In genomic region chr5:149157330-149157729, GRCh38 we compare ENCODE assay signal across 23 cellular contexts.
"Had no signal": no experiment of that assay in that cellular context is flagged by ENCODE, and none has a peak within 500 bp of the region (broad histone marks: within the 10 kb centered on the region; RNA-seq: fewer than 3 reads in every experiment).

No MANE protein-coding gene starts in this region.

- H3K27ac ChIP-seq: colonic mucosa, epithelial cell of prostate, left lung, prostate gland, spleen, thyroid gland, WERI-Rb-1 had no signal

- DNase-seq: activated CD4-positive, alpha-beta T cell treated with anti-CD3 and anti-CD28 coated beads for 1 hour; activated CD8-positive, alpha-beta memory T cell treated with anti-CD3 and anti-CD28 coated beads for 24 hours; activated CD8-positive, alpha-beta memory T cell treated with anti-CD3 and anti-CD28 coated beads, Interleukin-2, amount 50 U/mL, for 48 hours; activated effector memory CD4-positive, alpha-beta T cell treated with Interleukin-2 at 50 U/mL for 16 hours; activated naive CD4-positive, alpha-beta T cell treated with anti-CD3 and anti-CD28 coated beads, Interleukin-2, amount 10 ng/mL, durations not matched to agents 7 days and 5 days; activated naive CD8-positive, alpha-beta T cell treated with anti-CD3 and anti-CD28 coated beads, Interleukin-2, amount 50 U/mL, for 24 hours; activated T-cell treated with anti-CD3 and anti-CD28 coated beads, Interleukin-2, amount 50 U/mL, for 48 hours; anterior cingulate cortex; central memory CD4-positive, alpha-beta T cell; colonic mucosa; endodermal cell; foreskin fibroblast; hypothalamus; left lung; mucosa of descending colon; naive B cell; spleen; stimulated activated naive B cell treated with anti-CD40 and anti-IgM and Interleukin-4, amounts not matched to agents 10 μg/mL and 1 μg/mL and 100 μg/mL, for 72 hours; thyroid gland; WERI-Rb-1 had no signal

- ATAC-seq: left lung; mucosa of descending colon; sciatic nerve; stimulated activated naive B cell treated with anti-CD40 and anti-IgM and Interleukin-4, amounts not matched to agents 10 μg/mL and 1 μg/mL and 100 μg/mL, for 72 hours had no signal

- H3K9me3 ChIP-seq: colonic mucosa, left lung, mucosa of descending colon, prostate gland, spleen, thyroid gland had no signal

- H3K4me3 ChIP-seq: colonic mucosa, left lung, mucosa of descending colon, prostate gland, spleen, thyroid gland had no signal

- H3K27me3 ChIP-seq: colonic mucosa, left lung, spleen, thyroid gland had no signal

- H3K4me1 ChIP-seq: colonic mucosa had no signal

- H3K36me3 ChIP-seq: colonic mucosa, left lung, prostate gland, spleen, thyroid gland, WERI-Rb-1 had no signal
